Comparison of ENCODE assay signal across 1 cellular context in the genomic region with DNA sequence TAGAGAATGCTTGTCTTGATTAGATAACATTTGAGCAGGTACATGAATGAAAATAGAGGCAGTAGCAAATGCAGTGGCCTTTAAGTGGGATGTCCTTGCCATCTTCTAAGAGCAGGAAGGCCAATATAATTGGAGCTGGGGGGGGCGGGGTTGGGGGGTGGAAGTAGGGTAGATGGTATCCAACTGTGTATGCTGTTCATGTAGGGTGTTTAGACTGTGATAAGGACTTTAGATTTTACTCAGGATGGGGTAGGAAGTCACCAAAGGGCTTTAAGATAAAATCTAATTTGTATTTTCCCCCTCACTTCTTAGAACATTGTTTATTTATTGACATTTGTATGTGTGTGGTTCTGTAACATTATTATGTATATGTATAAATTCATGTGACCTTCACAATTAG.
TF ChIP-seq lines count a peak whose summit lies in the region.

No MANE protein-coding gene starts in this region.

TF ChIP-seq in K562, 482 proteins besides CTCF, POLR2A, EP300 and RAD21 (continued from another document):
- TF ChIP-seq PHB2 (IDR thresholded peaks at IDR 0.05; ENCODE audit: low read depth) (no peak), POU5F1 (IDR thresholded peaks at IDR 0.05; ENCODE audit: borderline replicate concordance, low read depth, low read length, partially characterized antibody) (no peak), ZFP30 (CRISPR knock-in tag; IDR thresholded peaks at IDR 0.05; ENCODE audit: borderline replicate concordance) (no peak)
- TF ChIP-seq, protein P1, sequence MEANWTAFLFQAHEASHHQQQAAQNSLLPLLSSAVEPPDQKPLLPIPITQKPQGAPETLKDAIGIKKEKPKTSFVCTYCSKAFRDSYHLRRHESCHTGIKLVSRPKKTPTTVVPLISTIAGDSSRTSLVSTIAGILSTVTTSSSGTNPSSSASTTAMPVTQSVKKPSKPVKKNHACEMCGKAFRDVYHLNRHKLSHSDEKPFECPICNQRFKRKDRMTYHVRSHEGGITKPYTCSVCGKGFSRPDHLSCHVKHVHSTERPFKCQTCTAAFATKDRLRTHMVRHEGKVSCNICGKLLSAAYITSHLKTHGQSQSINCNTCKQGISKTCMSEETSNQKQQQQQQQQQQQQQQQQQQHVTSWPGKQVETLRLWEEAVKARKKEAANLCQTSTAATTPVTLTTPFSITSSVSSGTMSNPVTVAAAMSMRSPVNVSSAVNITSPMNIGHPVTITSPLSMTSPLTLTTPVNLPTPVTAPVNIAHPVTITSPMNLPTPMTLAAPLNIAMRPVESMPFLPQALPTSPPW (CRISPR knock-in tag; IDR thresholded peaks at IDR 0.05): peak; percentile 61; the same call in 1 of the 2 replicates
- TF ChIP-seq, protein P2, sequence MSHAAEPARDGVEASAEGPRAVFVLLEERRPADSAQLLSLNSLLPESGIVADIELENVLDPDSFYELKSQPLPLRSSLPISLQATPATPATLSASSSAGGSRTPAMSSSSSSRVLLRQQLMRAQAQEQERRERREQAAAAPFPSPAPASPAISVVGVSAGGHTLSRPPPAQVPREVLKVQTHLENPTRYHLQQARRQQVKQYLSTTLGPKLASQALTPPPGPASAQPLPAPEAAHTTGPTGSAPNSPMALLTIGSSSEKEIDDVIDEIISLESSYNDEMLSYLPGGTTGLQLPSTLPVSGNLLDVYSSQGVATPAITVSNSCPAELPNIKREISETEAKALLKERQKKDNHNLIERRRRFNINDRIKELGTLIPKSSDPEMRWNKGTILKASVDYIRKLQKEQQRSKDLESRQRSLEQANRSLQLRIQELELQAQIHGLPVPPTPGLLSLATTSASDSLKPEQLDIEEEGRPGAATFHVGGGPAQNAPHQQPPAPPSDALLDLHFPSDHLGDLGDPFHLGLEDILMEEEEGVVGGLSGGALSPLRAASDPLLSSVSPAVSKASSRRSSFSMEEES (CRISPR knock-in tag; IDR thresholded peaks at IDR 0.05): no peak
